In genomic region chrX:119441295-119441694, GRCh38 we compare ENCODE assay signal across 1 cellular context. TPM values are rescaled to one million over a fixed set of nuclear protein-coding genes. Genes with fewer than 3 reads are reported as not detected.
"Had no signal": no experiment of that assay in that cellular context is flagged by ENCODE, and none has a peak within 500 bp of the region (broad histone marks: within the 10 kb centered on the region; RNA-seq: fewer than 3 reads in every experiment).

No MANE protein-coding gene starts in this region.

RNA-seq across cellular contexts. Expression of gene SLC25A43, which starts 42.2 kb away (rescaled TPM):
- total RNA-seq: SJCRH30 had no signal
